Comparison of ENCODE assay signal across 8 cellular contexts in genomic region chr12:118103231-118103600, GRCh38. TPM values are rescaled to one million over a fixed set of nuclear protein-coding genes. Genes with fewer than 3 reads are reported as not detected.
A peak's percentile ranks its signal among the peaks of the same experiment; 100 is the strongest.
DNase-seq lines count a peak whose midpoint lies in the region; ATAC-seq, FAIRE-seq and TF ChIP-seq lines count a peak whose summit lies in the region.

No MANE protein-coding gene starts in this region.

- H3K4me3 Mint-ChIP-seq in endodermal cell, result peak overlapping the region; percentile 78
- H3K4me3 Mint-ChIP-seq in naive B cell, result peak overlapping the region; percentile 86 to 96 (median 93)

- in situ Hi-C loops in Panc1 (cut with HindIII; ENCODE audit: low pct_unique_long_range_greater_than_20kb, low sequenced_read_pairs), result no loop called here

- H3K36me3 ChIP-seq in Panc1 (ENCODE audit: control insufficient read depth, insufficient read depth, low read length) (no peaks in the 10 kb centered on the region), endodermal cell (ENCODE audit: control insufficient read depth, insufficient read depth, low read length) (peaks cover 13% of the 10 kb centered on the region)

- H3K9ac ChIP-seq in endodermal cell (ENCODE audit: extremely low read depth, low read length, poor library complexity, severe bottlenecking), result peak overlapping the region; percentile 60

- no peak for TF ChIP-seq CTCF in GM20000 (IDR thresholded peaks at IDR 0.05; ENCODE audit: extremely low read depth, missing control alignments)
- no peak for TF ChIP-seq CTCF in Panc1 (IDR thresholded peaks at IDR 0.05)
- TF ChIP-seq CTCF in endodermal cell (conservative IDR thresholded peaks at IDR 0.05), result no peak

- H3K9me3 ChIP-seq in Panc1 (ENCODE audit: control insufficient read depth, insufficient read depth, low read depth, low read length) (no peaks in the 10 kb centered on the region), endodermal cell (ENCODE audit: control insufficient read depth, low read length) (no peaks in the 10 kb centered on the region)

- CTCF ChIA-PET in Panc1 (lab: Charles Lee), result interaction anchor here (0.7 kb wide), 1 partner anchor 269 kb away, joined by 3 read pairs; the partner anchor contains the start of gene TAOK3

- intact Hi-C loops in Panc1 (cut with micrococcal nuclease; ENCODE audit: unreplicated experiment), result no loop called here

- BruUV-seq in Panc1 (replicated peaks; lab: Mats Ljungman, UMichigan), result no TSS peak

- H3K27ac Mint-ChIP-seq in endodermal cell, result peak overlapping the region; percentile 84
- no peak overlapping the region for H3K27ac Mint-ChIP-seq in naive B cell

- H3K27ac ChIP-seq in Panc1 (ENCODE audit: low read length) (peak overlapping the region; percentile 95), endodermal cell (ENCODE audit: low read depth, low read length) (no peak overlapping the region)

- H3K27me3 ChIP-seq in Panc1 (ENCODE audit: control insufficient read depth, insufficient read depth, low read length), result no peaks in the 10 kb centered on the region
- H3K27me3 ChIP-seq in endodermal cell (ENCODE audit: control insufficient read depth, insufficient read depth, low read length, poor library complexity, severe bottlenecking), result no peaks in the 10 kb centered on the region

- no peak for FAIRE-seq in GM19239 (lab: Jason Lieb, UNC)

- H3K4me3 ChIP-seq in Panc1 (ENCODE audit: low read depth in 2 of 2, low read length in 2 of 2) (peak overlapping the region; percentile 69 to 83), endodermal cell (ENCODE audit: low read length) (peak overlapping the region; percentile 87)

- 0% methylated on average over 11 to 30 of the region's 30 CpGs for WGBS in endodermal cell (ENCODE audit: insufficient coverage in 1 of 2, insufficient read length in 1 of 2), 2 experiments

- H3K4me1 ChIP-seq in Panc1 (ENCODE audit: control insufficient read depth, insufficient read depth, low read length) (peaks cover 12% of the 10 kb centered on the region), endodermal cell (ENCODE audit: control insufficient read depth, insufficient read depth, low read length) (no peaks in the 10 kb centered on the region)

- H3K36me3 Mint-ChIP-seq in endodermal cell (ENCODE audit: low read depth), result peaks cover 6% of the 10 kb centered on the region
- no peaks in the 10 kb centered on the region for H3K36me3 Mint-ChIP-seq in naive B cell

- peak; percentile 33 for DNase-seq in AG08396 (ENCODE audit: low spot score)
- peak; percentile 35 for DNase-seq in GM20000 (ENCODE audit: low spot score)
- no peak for DNase-seq in Panc1 (ENCODE audit: low read depth, low spot score)
- no peak for DNase-seq in endodermal cell
- DNase-seq in naive B cell, result no peak
- no peak for DNase-seq in GM19239 (ENCODE audit: insufficient read length, low spot score)

- H3K27me3 Mint-ChIP-seq in endodermal cell (ENCODE audit: insufficient read depth), result no peaks in the 10 kb centered on the region
- peaks cover 15 to 16% (median 15%) of the 10 kb centered on the region in 3 donors for H3K27me3 Mint-ChIP-seq in naive B cell

- POLR2A ChIA-PET in Panc1 (lab: Charles Lee), result interaction anchor here (0.6 kb wide), 2 partner anchors 24 to 76 kb away, joined by 3 read pairs; no protein-coding TSS in a partner anchor

- no peaks in the 10 kb centered on the region for H3K9me3 Mint-ChIP-seq in endodermal cell
- H3K9me3 Mint-ChIP-seq in naive B cell, result peaks cover 0 to 1% (median 0%) of the 10 kb centered on the region in 7 donors

- ATAC-seq in Panc1, result peak; percentile 32
- peak; percentile 4 to 23 for ATAC-seq in naive B cell (ENCODE audit: low read depth in 2 of 2)
- ATAC-seq in HG03139 (IDR thresholded peaks at IDR 0.05; ENCODE audit: unreplicated experiment), result no peak
- ATAC-seq in HG03521 (IDR thresholded peaks at IDR 0.05; ENCODE audit: unreplicated experiment), result no peak

- H3K4me1 Mint-ChIP-seq in endodermal cell, result peaks cover 25% of the 10 kb centered on the region
- peaks cover 10 to 13% (median 10%) of the 10 kb centered on the region in 3 donors for H3K4me1 Mint-ChIP-seq in naive B cell

RNA-seq across cellular contexts. Expression of gene VSIG10, which starts 0.6 kb away (rescaled TPM):
- total RNA-seq in Panc1 (2021; ENCODE audit: unreplicated experiment) (56.2 TPM), endodermal cell (10 to 100 TPM; 35.4 to 43.8 TPM)
- polyA plus RNA-seq in Panc1 (2012; ENCODE audit: insufficient read length), result 27.8 TPM
- polyA plus RNA-seq in endodermal cell (2013, experiment 1 of 2), result 19.1 TPM
- 18.8 TPM for polyA plus RNA-seq in endodermal cell (2013, experiment 2 of 2)
- 1 to 10 TPM in 4 of 6 donors, under 1 TPM in 1, not detected in 1; 0.36 to 3.1 (median 1.7) TPM for polyA plus RNA-seq in naive B cell (ENCODE audit: low read depth in 6 of 6)

RNA-seq across cellular contexts. Expression of gene PEBP1, which starts 32.7 kb away (rescaled TPM):
- total RNA-seq in Panc1 (2021; ENCODE audit: unreplicated experiment) (168 TPM), endodermal cell (100 to 1,000 TPM; 153 to 158 TPM)
- 204 TPM for polyA plus RNA-seq in Panc1 (2012; ENCODE audit: insufficient read length)
- polyA plus RNA-seq in endodermal cell (2013, experiment 1 of 2), result 232 TPM
- 201 TPM for polyA plus RNA-seq in endodermal cell (2013, experiment 2 of 2)
- polyA plus RNA-seq in naive B cell (ENCODE audit: low read depth in 6 of 6), result 100 to 1,000 TPM; 237 to 308 (median 258) TPM

RNA-seq across cellular contexts. Expression of gene WSB2, which starts 42.2 kb away (rescaled TPM):
- 193 TPM for total RNA-seq in Panc1 (2021; ENCODE audit: unreplicated experiment)
- 134 TPM for polyA plus RNA-seq in Panc1 (2012; ENCODE audit: insufficient read length)
- 10 to 100 TPM; 60.7 to 61.7 TPM for total RNA-seq in endodermal cell
- polyA plus RNA-seq in endodermal cell (2013, experiment 1 of 2), result 54.5 TPM
- 62.1 TPM for polyA plus RNA-seq in endodermal cell (2013, experiment 2 of 2)
- 10 to 100 TPM in 1 of 6 donors, 1 to 10 TPM in 5; 5.8 to 12.8 (median 8.3) TPM for polyA plus RNA-seq in naive B cell (ENCODE audit: low read depth in 6 of 6)

Comparison
In these comparisons a context has a peak if more than half of its experiments do, and no peak if none do; other contexts are left out.
1. DNase-seq: peak in AG08396 (single experiment) and GM20000 (single experiment); none in Panc1 (single experiment), endodermal cell (single experiment), naive B cell (single experiment) and GM19239 (single experiment).
2. ATAC-seq: peak in Panc1 (single experiment) and naive B cell (2 of 2); none in HG03139 (single experiment) and HG03521 (single experiment).